ENCODE assay signal across 19 cellular contexts in the genomic region with DNA sequence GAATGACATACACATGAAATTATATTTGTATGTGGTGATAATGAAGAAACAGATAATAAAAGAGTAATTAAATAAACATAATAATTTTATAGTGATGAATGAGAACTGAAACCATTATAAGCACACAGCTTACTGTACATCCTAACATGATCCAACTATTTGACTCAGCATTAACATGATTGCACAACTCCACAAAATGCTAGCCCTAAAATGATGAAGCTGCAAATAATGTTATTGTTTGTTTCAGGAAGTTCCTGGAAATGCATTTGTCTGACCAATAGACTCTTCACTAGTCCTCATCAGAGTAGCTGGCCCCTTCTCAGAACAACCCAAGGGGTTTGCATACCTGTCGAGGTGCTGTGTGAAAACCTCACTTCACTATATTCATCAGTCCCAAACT.
DNase-seq lines count a peak whose midpoint lies in the region; ATAC-seq and TF ChIP-seq lines count a peak whose summit lies in the region.
"Had no signal": no experiment of that assay in that cellular context is flagged by ENCODE, and none has a peak within 500 bp of the region (broad histone marks: within the 10 kb centered on the region; RNA-seq: fewer than 3 reads in every experiment).

No MANE protein-coding gene starts in this region.

- intact Hi-C loops in dendritic cell treated with granulocyte-macrophage colony-stimulating factor and Interleukin-4, amounts not matched to agents 40 ng/mL and 50 ng/mL, for 4 days (cut with micrococcal nuclease), result loop anchor here (5.0 kb wide), 1 partner anchor 41 kb away; no protein-coding TSS in a partner anchor

- peak overlapping the region; percentile 23 for H3K9ac ChIP-seq in mesenchymal stem cell (ENCODE audit: low read length)

- no peaks in the 10 kb centered on the region for H3K27me3 Mint-ChIP-seq in dendritic cell treated with granulocyte-macrophage colony-stimulating factor and Interleukin-4, amounts not matched to agents 40 ng/mL and 50 ng/mL, for 4 days

- peak overlapping the region; percentile 88 for H3K27ac Mint-ChIP-seq in dendritic cell treated with granulocyte-macrophage colony-stimulating factor and Interleukin-4, amounts not matched to agents 40 ng/mL and 50 ng/mL, for 4 days

- TF ChIP-seq CTCF in AG10803 (conservative IDR thresholded peaks at IDR 0.05; ENCODE audit: low read length), result no peak

- H3K14ac ChIP-seq in mesenchymal stem cell (ENCODE audit: low read length in 2 of 2), result no peak overlapping the region

- H3K4me1 Mint-ChIP-seq in dendritic cell treated with granulocyte-macrophage colony-stimulating factor and Interleukin-4, amounts not matched to agents 40 ng/mL and 50 ng/mL, for 4 days (ENCODE audit: low read depth), result peaks cover 47% of the 10 kb centered on the region
- H3K4me1 Mint-ChIP-seq: neural crest cell had no signal

- no peak overlapping the region for H2AFZ ChIP-seq in mesenchymal stem cell (ENCODE audit: low read depth, low read length)

- H3K36me3 ChIP-seq in mesenchymal stem cell (ENCODE audit: control insufficient read depth in 1 of 2, insufficient read depth in 2 of 2, low read depth in 1 of 2, low read length in 2 of 2), result no peaks in the 10 kb centered on the region
- H3K36me3 ChIP-seq: cardiac muscle cell, suprapubic skin had no signal

- 90% methylated on average over 1 of the region's 1 CpG for WGBS in mesenchymal stem cell

- no peak overlapping the region for H3K23ac ChIP-seq in mesenchymal stem cell (ENCODE audit: low read length in 2 of 2)

- no peaks in the 10 kb centered on the region for H3K9me3 ChIP-seq in mesenchymal stem cell (ENCODE audit: control insufficient read depth, low read length)

- no peak overlapping the region for H3K4me3 ChIP-seq in AG10803 (ENCODE audit: low read length)
- peak overlapping the region in 1 of 2 experiments; percentile 2 for H3K4me3 ChIP-seq in mesenchymal stem cell (ENCODE audit: insufficient read depth in 1 of 2, low read depth in 1 of 2, low read length in 2 of 2)
- H3K4me3 ChIP-seq: cardiac muscle cell, suprapubic skin had no signal

- no peak overlapping the region for H2BK12ac ChIP-seq in mesenchymal stem cell (ENCODE audit: low read length in 2 of 2)

- no peak overlapping the region for H2BK5ac ChIP-seq in mesenchymal stem cell (ENCODE audit: low read depth, low read length, poor library complexity, severe bottlenecking)

- H3K18ac ChIP-seq in mesenchymal stem cell (ENCODE audit: low read depth in 1 of 2, low read length in 2 of 2), result no peak overlapping the region

- H3K27ac ChIP-seq in mesenchymal stem cell (ENCODE audit: low read length, poor library complexity, severe bottlenecking), result no peak overlapping the region
- H3K27ac ChIP-seq: C4-2B, cardiac muscle cell, suprapubic skin had no signal

- H4K8ac ChIP-seq in mesenchymal stem cell (ENCODE audit: low read length), result no peak overlapping the region

- no peak overlapping the region for H2BK15ac ChIP-seq in mesenchymal stem cell (ENCODE audit: low read depth, poor library complexity, severe bottlenecking)

- H2BK120ac ChIP-seq in mesenchymal stem cell (ENCODE audit: low read depth, low read length), result no peak overlapping the region

- no peak overlapping the region for H2AK5ac ChIP-seq in mesenchymal stem cell (ENCODE audit: low read length, severe bottlenecking)

- H3K4ac ChIP-seq in mesenchymal stem cell (ENCODE audit: low read depth in 1 of 2, low read length in 2 of 2), result no peak overlapping the region

- peaks cover 17% of the 10 kb centered on the region for H3K9me3 Mint-ChIP-seq in dendritic cell treated with granulocyte-macrophage colony-stimulating factor and Interleukin-4, amounts not matched to agents 40 ng/mL and 50 ng/mL, for 4 days

- no peaks in the 10 kb centered on the region for H3K27me3 ChIP-seq in mesenchymal stem cell (ENCODE audit: control insufficient read depth in 1 of 2, insufficient read depth in 1 of 2, low read length in 2 of 2)
- H3K27me3 ChIP-seq: cardiac muscle cell, suprapubic skin had no signal

- ATAC-seq in GM18870 (IDR thresholded peaks at IDR 0.05; ENCODE audit: unreplicated experiment) (no peak), GM18505 (IDR thresholded peaks at IDR 0.05; ENCODE audit: unreplicated experiment) (no peak)
- ATAC-seq: HCT116 had no signal

- peak; percentile 74 for DNase-seq in AG10803 (ENCODE audit: low read depth)
- peak; percentile 9 for DNase-seq in M059J (ENCODE audit: low read depth)
- peak; percentile 33 for DNase-seq in mesenchymal stem cell
- DNase-seq in stimulated activated CD4-positive, alpha-beta T cell treated with anti-CD3 and anti-CD28 coated beads, Interleukin-2, amount 100 ng/mL, for 24 hours, result no peak
- no peak for DNase-seq in NCI-H524 (lab: John Stamatoyannopoulos, UW)
- DNase-seq: activated CD4-positive, alpha-beta T cell treated with anti-CD3 and anti-CD28 coated beads for 4 hours; activated CD8-positive, alpha-beta memory T cell treated with anti-CD3 and anti-CD28 coated beads, Interleukin-2, amount 50 U/mL, for 48 hours; activated naive CD4-positive, alpha-beta T cell treated with Interleukin-2 at 50 U/mL for 16 hours; head of caudate nucleus; NCI-H1417; stimulated activated CD4-positive, alpha-beta T cell treated with anti-CD3 and anti-CD28 coated beads, Interleukin-2, amount 100 ng/mL, for 48 hours had no signal

- H4K91ac ChIP-seq in mesenchymal stem cell (ENCODE audit: low read length), result no peak overlapping the region

- peaks cover 19% of the 10 kb centered on the region for H3K36me3 Mint-ChIP-seq in dendritic cell treated with granulocyte-macrophage colony-stimulating factor and Interleukin-4, amounts not matched to agents 40 ng/mL and 50 ng/mL, for 4 days (ENCODE audit: low read depth)

- H3K79me1 ChIP-seq in mesenchymal stem cell (replicated peaks; ENCODE audit: low read length, poor library complexity, severe bottlenecking), result no peaks in the 10 kb centered on the region

- no peak for TF ChIP-seq POLR2A in GM18505 (IDR thresholded peaks at IDR 0.05; ENCODE audit: borderline replicate concordance, extremely low read depth, insufficient read depth, insufficient read length)

- no peak overlapping the region for H3K4me3 Mint-ChIP-seq in dendritic cell treated with granulocyte-macrophage colony-stimulating factor and Interleukin-4, amounts not matched to agents 40 ng/mL and 50 ng/mL, for 4 days
- H3K4me3 Mint-ChIP-seq: neural crest cell had no signal

- H3K4me2 ChIP-seq in mesenchymal stem cell (ENCODE audit: low read length, poor library complexity, severe bottlenecking), result no peak overlapping the region

- H3K4me1 ChIP-seq in mesenchymal stem cell (ENCODE audit: control insufficient read depth, insufficient read depth, low read depth, low read length), result no peaks in the 10 kb centered on the region
- H3K4me1 ChIP-seq: suprapubic skin had no signal

Comparison
In these comparisons a context has a peak if more than half of its experiments do, and no peak if none do; other contexts are left out.
1. DNase-seq: peak in AG10803 (single experiment), M059J (single experiment) and mesenchymal stem cell (single experiment); none in stimulated activated CD4-positive, alpha-beta T cell treated with anti-CD3 and anti-CD28 coated beads, Interleukin-2, amount 100 ng/mL, for 24 hours (0 of 2) and NCI-H524 (0 of 2).